ENCODE assay signal across 12 cellular contexts in genomic region chr2:230694241-230694640, GRCh38. TPM values are rescaled to one million over a fixed set of nuclear protein-coding genes. Genes with fewer than 3 reads are reported as not detected.
DNase-seq lines count a peak whose midpoint lies in the region; ATAC-seq, FAIRE-seq and TF ChIP-seq lines count a peak whose summit lies in the region.
"Had no signal": no experiment of that assay in that cellular context is flagged by ENCODE, and none has a peak within 500 bp of the region (broad histone marks: within the 10 kb centered on the region; RNA-seq: fewer than 3 reads in every experiment).

No MANE protein-coding gene starts in this region.

- POLR2A ChIA-PET in activated CD4-positive, alpha-beta memory T cell treated with anti-CD3 and anti-CD28 coated beads, Interleukin-2, amount 10 ng/mL, durations not matched to agents 7 days and 5 days (lab: Charles Lee): interaction anchor here (2.3 kb wide), 1 partner anchor 18 kb away, joined by 7 read pairs; the partner anchor contains the start of gene CAB39

- no peak overlapping the region for H3K27ac ChIP-seq in thyroid gland
- H3K27ac ChIP-seq: gastrocnemius medialis, spleen had no signal

- H3K27me3 ChIP-seq in thyroid gland: no peaks in the 10 kb centered on the region
- H3K27me3 ChIP-seq: gastrocnemius medialis, spleen had no signal

- no peaks in the 10 kb centered on the region for H3K9me3 Mint-ChIP-seq in activated CD4-positive, alpha-beta memory T cell treated with anti-CD3 and anti-CD28 coated beads, Interleukin-2, amount 10 ng/mL, durations not matched to agents 7 days and 5 days

- peak; percentile 39 for FAIRE-seq in GM18507 (lab: Jason Lieb, UNC)

- no peaks in the 10 kb centered on the region for H3K27me3 Mint-ChIP-seq in activated CD4-positive, alpha-beta memory T cell treated with anti-CD3 and anti-CD28 coated beads, Interleukin-2, amount 10 ng/mL, durations not matched to agents 7 days and 5 days

- H3K36me3 Mint-ChIP-seq in activated CD4-positive, alpha-beta memory T cell treated with anti-CD3 and anti-CD28 coated beads, Interleukin-2, amount 10 ng/mL, durations not matched to agents 7 days and 5 days (ENCODE audit: low read depth): peaks cover 3% of the 10 kb centered on the region

- H3K4me3 ChIP-seq in mucosa of descending colon (no peak overlapping the region), thyroid gland (replicated peaks in 1 of 3) (no peak overlapping the region)
- H3K4me3 ChIP-seq: gastrocnemius medialis, spleen had no signal

- WGBS in thyroid gland, 2 donors: 83 to 86% methylated on average over 3 of the region's 3 CpGs

- TF ChIP-seq CTCF in mucosa of descending colon (IDR thresholded peaks at IDR 0.05) (no peak), thyroid gland (IDR thresholded peaks at IDR 0.05) (no peak)

- DNase-seq in GM18507 (ENCODE audit: extremely low spot score, insufficient read length, low read depth) (no peak), mucosa of descending colon (peak; percentile 51 to 67 (median 63)), DMS114 treated with DMSO at 0.1 percent for 48 hours (lab: John Stamatoyannopoulos, UW; ENCODE audit: unreplicated experiment) (no peak), thyroid gland (no peak), cerebellar cortex (ENCODE audit: low spot score) (no peak)
- DNase-seq in activated CD4-positive, alpha-beta memory T cell treated with anti-CD3 and anti-CD28 coated beads, Interleukin-2, amount 10 ng/mL, durations not matched to agents 7 days and 5 days: no peak
- DNase-seq: gastrocnemius medialis, NCI-H446 treated with DMSO at 0.1 percent for 48 hours, spleen had no signal

- no peaks in the 10 kb centered on the region for H3K4me1 ChIP-seq in mucosa of descending colon (ENCODE audit: low read depth)
- peaks cover 24 to 30% of the 10 kb centered on the region in 2 donors for H3K4me1 ChIP-seq in thyroid gland
- H3K4me1 ChIP-seq: spleen had no signal

- H3K27ac Mint-ChIP-seq in activated CD4-positive, alpha-beta memory T cell treated with anti-CD3 and anti-CD28 coated beads, Interleukin-2, amount 10 ng/mL, durations not matched to agents 7 days and 5 days: peak overlapping the region; percentile 11

- peaks cover 17% of the 10 kb centered on the region for H3K4me1 Mint-ChIP-seq in activated CD4-positive, alpha-beta memory T cell treated with anti-CD3 and anti-CD28 coated beads, Interleukin-2, amount 10 ng/mL, durations not matched to agents 7 days and 5 days

- ATAC-seq in GM21723 (IDR thresholded peaks at IDR 0.05; ENCODE audit: unreplicated experiment): peak; percentile 87
- peak; percentile 95 for ATAC-seq in mucosa of descending colon
- ATAC-seq: gastrocnemius medialis, left lobe of liver had no signal

- intact Hi-C loops in mucosa of descending colon (cut with DNase I, micrococcal nuclease) (no loop called here), thyroid gland (cut with DNase I) (no loop called here)

- no peak for TF ChIP-seq POLR2A in thyroid gland (IDR thresholded peaks at IDR 0.05)

- CTCF ChIA-PET in activated CD4-positive, alpha-beta memory T cell treated with anti-CD3 and anti-CD28 coated beads, Interleukin-2, amount 10 ng/mL, durations not matched to agents 7 days and 5 days (lab: Charles Lee): interaction anchor here (0.7 kb wide), 1 partner anchor 16 kb away, joined by 3 read pairs; no protein-coding TSS in a partner anchor

- no peaks in the 10 kb centered on the region for H3K36me3 ChIP-seq in mucosa of descending colon (ENCODE audit: low read depth)
- H3K36me3 ChIP-seq in thyroid gland: no peaks in the 10 kb centered on the region
- H3K36me3 ChIP-seq: gastrocnemius medialis, spleen had no signal

- H3K9me3 ChIP-seq in mucosa of descending colon (no peaks in the 10 kb centered on the region), thyroid gland (no peaks in the 10 kb centered on the region)
- H3K9me3 ChIP-seq: gastrocnemius medialis, spleen had no signal

- no peak overlapping the region for H3K4me3 Mint-ChIP-seq in activated CD4-positive, alpha-beta memory T cell treated with anti-CD3 and anti-CD28 coated beads, Interleukin-2, amount 10 ng/mL, durations not matched to agents 7 days and 5 days
- H3K4me3 Mint-ChIP-seq: CD14-positive monocyte had no signal

RNA-seq across cellular contexts. Expression of gene CAB39, which starts 18.4 kb away (rescaled TPM):
- 100 to 1,000 TPM; 156 to 161 TPM for total RNA-seq in activated CD4-positive, alpha-beta memory T cell treated with anti-CD3 and anti-CD28 coated beads, Interleukin-2, amount 10 ng/mL, durations not matched to agents 7 days and 5 days
- 100 to 1,000 TPM; 112 to 155 (median 115) TPM for total RNA-seq in mucosa of descending colon
- total RNA-seq in thyroid gland: 10 to 100 TPM; 70.8 to 97.6 (median 87.4) TPM

Comparison
In these comparisons a context has a peak if more than half of its experiments do, and no peak if none do; other contexts are left out.
1. DNase-seq: peak in mucosa of descending colon (3 of 3); none in GM18507 (single experiment), activated CD4-positive, alpha-beta memory T cell treated with anti-CD3 and anti-CD28 coated beads, Interleukin-2, amount 10 ng/mL, durations not matched to agents 7 days and 5 days (single experiment), DMS114 treated with DMSO at 0.1 percent for 48 hours (single experiment), thyroid gland (0 of 2) and cerebellar cortex (single experiment).